In genomic region chr2:200302940-200303727, GRCh38 we compare ENCODE assay signal across 13 cellular contexts. TPM values are rescaled to one million over a fixed set of nuclear protein-coding genes. Genes with fewer than 3 reads are reported as not detected.
DNase-seq lines count a peak whose midpoint lies in the region; ATAC-seq and TF ChIP-seq lines count a peak whose summit lies in the region.
"Had no signal": no experiment of that assay in that cellular context is flagged by ENCODE, and none has a peak within 500 bp of the region (broad histone marks: within the 10 kb centered on the region; RNA-seq: fewer than 3 reads in every experiment).

No MANE protein-coding gene starts in this region.

- H3K9me3 Mint-ChIP-seq in mesothelial cell of epicardium = no peaks in the 10 kb centered on the region

- H3K4me3 Mint-ChIP-seq in mesothelial cell of epicardium = no peak overlapping the region

- H3K4me1 Mint-ChIP-seq in mesothelial cell of epicardium = peaks cover 43% of the 10 kb centered on the region

- no peaks in the 10 kb centered on the region for H3K36me3 Mint-ChIP-seq in mesothelial cell of epicardium

- no peaks in the 10 kb centered on the region for H3K27me3 Mint-ChIP-seq in mesothelial cell of epicardium (ENCODE audit: low read depth)

- peak overlapping the region; percentile 39 for H3K27ac Mint-ChIP-seq in mesothelial cell of epicardium

- TF ChIP-seq CTCF in mesothelial cell of epicardium (IDR thresholded peaks at IDR 0.05; ENCODE audit: unreplicated experiment) = no peak
- no peak for TF ChIP-seq CTCF in GM20000 (IDR thresholded peaks at IDR 0.05; ENCODE audit: extremely low read depth, missing control alignments)

- ATAC-seq in GM21529 (IDR thresholded peaks at IDR 0.05; ENCODE audit: unreplicated experiment) = no peak
- ATAC-seq: upper lobe of right lung had no signal

- DNase-seq in ELR (ENCODE audit: low read depth) = peak; percentile 98
- DNase-seq in HT1080 (ENCODE audit: low read depth) = peak; percentile 95
- DNase-seq in amniotic epithelial cell (ENCODE audit: low read depth) = peak; percentile 88
- no peak for DNase-seq in mesothelial cell of epicardium (ENCODE audit: low spot score in 2 of 2, unreplicated experiment in 2 of 2)
- DNase-seq in UCSD-AML1 (lab: John Stamatoyannopoulos, UW; ENCODE audit: unreplicated experiment) = no peak
- DNase-seq in GM20000 (ENCODE audit: low spot score) = no peak
- DNase-seq: activated CD4-positive, alpha-beta T cell treated with anti-CD3 and anti-CD28 coated beads, Interleukin-2, amount 50 U/mL, for 1 hour; hippocampal formation; KBM-7; NCI-H345; SHP77; upper lobe of right lung had no signal

RNA-seq across cellular contexts. Expression of gene SPATS2L, which starts 3.4 kb away (rescaled TPM):
- total RNA-seq in HT1080 (2014; rRNA removed; shearing (Covaris generic)) = 145 and 158 TPM in 2 replicates
- polyA plus RNA-seq in HT1080 (2015; cell fraction: cytosol; rRNA removed) = 177 and 202 TPM in 2 replicates
- 94.7 and 110 TPM in 2 replicates for polyA plus RNA-seq in HT1080 (2015; cell fraction: nucleus; rRNA removed)
- total RNA-seq in mesothelial cell of epicardium = 78.6 to 84.8 TPM (median 83.7 TPM) in 3 replicates

Comparison
In these comparisons a context has a peak if more than half of its experiments do, and no peak if none do; other contexts are left out.
1. DNase-seq: peak in ELR (single experiment), HT1080 (single experiment) and amniotic epithelial cell (single experiment); none in mesothelial cell of epicardium (0 of 2), UCSD-AML1 (single experiment) and GM20000 (single experiment).